Comparison of ENCODE assay signal across 8 cellular contexts in the genomic region with DNA sequence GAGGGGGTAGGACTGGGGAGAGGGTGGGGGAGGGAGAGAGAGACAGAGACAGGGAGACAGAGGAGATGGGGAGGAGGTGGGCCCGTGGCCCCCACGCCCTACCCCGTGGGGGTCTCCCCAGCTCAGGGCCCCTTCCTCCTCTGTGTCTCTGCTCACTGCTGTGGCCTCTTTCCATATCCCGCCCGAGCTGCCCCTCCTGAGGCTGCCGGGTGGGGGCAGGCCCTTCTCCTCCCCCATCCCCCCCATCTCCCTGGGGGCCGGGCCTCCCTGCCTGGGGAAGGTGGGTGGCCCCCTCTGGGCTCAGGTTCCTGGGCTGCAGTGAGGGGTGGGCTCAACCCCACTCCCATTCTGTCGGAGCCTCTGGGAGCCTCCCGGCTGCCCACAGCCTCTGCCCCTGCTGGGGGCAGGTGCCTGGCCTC. TPM values are rescaled to one million over a fixed set of nuclear protein-coding genes. Genes with fewer than 3 reads are reported as not detected.
DNase-seq lines count a peak whose midpoint lies in the region; ATAC-seq and TF ChIP-seq lines count a peak whose summit lies in the region.

No MANE protein-coding gene starts in this region.

- ATAC-seq in activated T-cell treated with anti-CD3 and anti-CD28 coated beads, Interleukin-2, amount 50 U/mL, for 4 hours, result peak; percentile 11 to 13
- ATAC-seq in HG03159 (IDR thresholded peaks at IDR 0.05; ENCODE audit: unreplicated experiment), result peak; percentile 18
- peak; percentile 17 for ATAC-seq in effector memory CD8-positive, alpha-beta T cell (replicated peaks)

- no peak overlapping the region for H3K4me3 ChIP-seq in testis

- 0 to 55% methylated on average over 2 to 9 of the region's 9 CpGs for WGBS in testis, 2 donors

- H3K9me3 Mint-ChIP-seq in activated T-cell treated with anti-CD3 and anti-CD28 coated beads, Interleukin-2, amount 50 U/mL, for 4 hours, result no peaks in the 10 kb centered on the region
- H3K9me3 Mint-ChIP-seq in effector memory CD8-positive, alpha-beta T cell, result no peaks in the 10 kb centered on the region

- H3K36me3 Mint-ChIP-seq in activated T-cell treated with anti-CD3 and anti-CD28 coated beads, Interleukin-2, amount 50 U/mL, for 4 hours (ENCODE audit: insufficient read depth), result no peaks in the 10 kb centered on the region
- H3K36me3 Mint-ChIP-seq in effector memory CD8-positive, alpha-beta T cell (ENCODE audit: insufficient read depth), result peaks cover 31% of the 10 kb centered on the region

- peak overlapping the region; percentile 88 to 89 for H3K27ac ChIP-seq in testis

- TF ChIP-seq POLR2A in testis (IDR thresholded peaks at IDR 0.05), result no peak

- intact Hi-C loops in testis (cut with DNase I; ENCODE audit: low total_unique reads), result no loop called here

- no peaks in the 10 kb centered on the region for H3K9me3 ChIP-seq in testis

- no peak for DNase-seq in activated T-cell treated with anti-CD3 and anti-CD28 coated beads, Interleukin-2, amount 50 U/mL, for 4 hours
- DNase-seq in activated T-cell treated with anti-CD3 and anti-CD28 coated beads, Interleukin-2, amount 50 U/mL, for 1 hour, result no peak
- no peak for DNase-seq in effector memory CD8-positive, alpha-beta T cell
- no peak for DNase-seq in testis
- no peak for DNase-seq in NK-92 (lab: John Stamatoyannopoulos, UW; ENCODE audit: unreplicated experiment)
- no peak for DNase-seq in NCI-H2196 treated with DMSO at 0.1 percent for 48 hours (lab: John Stamatoyannopoulos, UW; ENCODE audit: unreplicated experiment)
- DNase-seq in NCI-H82 (lab: John Stamatoyannopoulos, UW), result no peak

- no peaks in the 10 kb centered on the region for H3K36me3 ChIP-seq in testis (ENCODE audit: low read depth, missing control alignments)

- no peak for TF ChIP-seq CTCF in testis (IDR thresholded peaks at IDR 0.05)

- peak overlapping the region; percentile 87 to 93 for H3K27ac Mint-ChIP-seq in effector memory CD8-positive, alpha-beta T cell

- H3K27me3 Mint-ChIP-seq in activated T-cell treated with anti-CD3 and anti-CD28 coated beads, Interleukin-2, amount 50 U/mL, for 4 hours (ENCODE audit: low read depth), result peaks cover 2% of the 10 kb centered on the region
- H3K27me3 Mint-ChIP-seq in effector memory CD8-positive, alpha-beta T cell, result no peaks in the 10 kb centered on the region

- H3K27me3 ChIP-seq in testis, result no peaks in the 10 kb centered on the region

- peaks cover 27% of the 10 kb centered on the region for H3K4me1 ChIP-seq in testis

- peak overlapping the region; percentile 87 for H3K4me3 Mint-ChIP-seq in activated T-cell treated with anti-CD3 and anti-CD28 coated beads, Interleukin-2, amount 50 U/mL, for 4 hours
- peak overlapping the region; percentile 73 to 93 for H3K4me3 Mint-ChIP-seq in effector memory CD8-positive, alpha-beta T cell

- H3K4me1 Mint-ChIP-seq in activated T-cell treated with anti-CD3 and anti-CD28 coated beads, Interleukin-2, amount 50 U/mL, for 4 hours (ENCODE audit: low read depth), result peaks cover 51% of the 10 kb centered on the region
- peaks cover 59 to 61% of the 10 kb centered on the region in 2 donors for H3K4me1 Mint-ChIP-seq in effector memory CD8-positive, alpha-beta T cell (ENCODE audit: low read depth in 2 of 2)

RNA-seq across cellular contexts. Expression of a gene that starts 0.3 kb away (rescaled TPM):
- total RNA-seq in activated T-cell treated with anti-CD3 and anti-CD28 coated beads, Interleukin-2, amount 50 U/mL, for 4 hours, result 100 to 1,000 TPM in 1 of 3 donors, 10 to 100 TPM in 2; 60.5 to 102 (median 77.3) TPM
- under 1 TPM; 0.37 to 0.39 TPM for total RNA-seq in testis
- 0.47 TPM for polyA plus RNA-seq in testis (ENCODE audit: insufficient read depth, low read depth, low replicate concordance)

RNA-seq across cellular contexts. Expression of a gene that starts 10.5 kb away (rescaled TPM):
- total RNA-seq in activated T-cell treated with anti-CD3 and anti-CD28 coated beads, Interleukin-2, amount 50 U/mL, for 4 hours, result under 1 TPM; 0.13 to 0.14 (median 0.13) TPM
- total RNA-seq in testis, result under 1 TPM; 0.47 to 0.93 TPM
- polyA plus RNA-seq in testis (ENCODE audit: insufficient read depth, low read depth, low replicate concordance), result 0.13 TPM

RNA-seq across cellular contexts. Expression of a gene that starts 50.0 kb away (rescaled TPM):
- under 1 TPM in 1 of 3 donors, not detected in 2; 0.65 TPM for total RNA-seq in activated T-cell treated with anti-CD3 and anti-CD28 coated beads, Interleukin-2, amount 50 U/mL, for 4 hours
- total RNA-seq in testis, result 1 to 10 TPM; 1.6 to 2.0 TPM
- polyA plus RNA-seq in testis (ENCODE audit: insufficient read depth, low read depth, low replicate concordance), result 0.88 TPM

Comparison
In these comparisons a context has a peak if more than half of its experiments do, and no peak if none do; other contexts are left out.
1. RNA of a gene that starts 0.3 kb away (total RNA-seq): 60.5 to 102 TPM in activated T-cell treated with anti-CD3 and anti-CD28 coated beads, Interleukin-2, amount 50 U/mL, for 4 hours; 0.37 to 0.39 TPM in testis; every median in the first group is over 10 times any median in the second.
2. Peak in every context shown above with its lines, with median percentiles within 50 percentile points of each other: ATAC-seq.